1 cellular context compared by ENCODE assay signal in genomic region chr6:150143521-150144293, GRCh38.
TF ChIP-seq lines count a peak whose summit lies in the region.

No MANE protein-coding gene starts in this region.

TF ChIP-seq in K562, 482 proteins besides CTCF, POLR2A, EP300 and RAD21 (continued from another document and continues in another):
- peak; percentile 61; the same call in 1 of the 2 replicates for TF ChIP-seq TFAP4 (CRISPR knock-in tag; IDR thresholded peaks at IDR 0.05; ENCODE audit: borderline replicate concordance)
- TF ChIP-seq ILK (tag; IDR thresholded peaks at IDR 0.05; ENCODE audit: borderline replicate concordance, low read depth) = no peak
- no peak for TF ChIP-seq RB1 (IDR thresholded peaks at IDR 0.05; ENCODE audit: low read depth)
- TF ChIP-seq ZNF785 (CRISPR knock-in tag; IDR thresholded peaks at IDR 0.05) = no peak
- TF ChIP-seq XRCC4 (IDR thresholded peaks at IDR 0.05; ENCODE audit: extremely low read depth, insufficient read depth, insufficient read length) = no peak
- TF ChIP-seq SMARCA5 (IDR thresholded peaks at IDR 0.05) = no peak
- no peak for TF ChIP-seq GABPB1 (CRISPR knock-in tag; IDR thresholded peaks at IDR 0.05)
- TF ChIP-seq CXXC5 (CRISPR knock-in tag; IDR thresholded peaks at IDR 0.05) = no peak
- TF ChIP-seq ZBTB9 (CRISPR knock-in tag; IDR thresholded peaks at IDR 0.05) = no peak
- TF ChIP-seq SRF (CRISPR knock-in tag; IDR thresholded peaks at IDR 0.05) = no peak
- no peak for TF ChIP-seq SPI1 (IDR thresholded peaks at IDR 0.05; ENCODE audit: borderline replicate concordance, low read depth, low read length)
- no peak for TF ChIP-seq SREBF1 (IDR thresholded peaks at IDR 0.05; ENCODE audit: borderline replicate concordance, low read depth, low read length)
- no peak for TF ChIP-seq SMAD1 (IDR thresholded peaks at IDR 0.05; ENCODE audit: low read depth, low read length, partially characterized antibody)
- TF ChIP-seq TFAM (CRISPR knock-in tag; conservative IDR thresholded peaks at IDR 0.05) = no peak
- TF ChIP-seq PREB (CRISPR knock-in tag; IDR thresholded peaks at IDR 0.05) = no peak
- TF ChIP-seq RERE (CRISPR knock-in tag; IDR thresholded peaks at IDR 0.05; ENCODE audit: borderline replicate concordance) = no peak
- TF ChIP-seq ZNF79 (CRISPR knock-in tag; IDR thresholded peaks at IDR 0.05; ENCODE audit: low read depth) = no peak
- no peak for TF ChIP-seq PRDM10 (IDR thresholded peaks at IDR 0.05; ENCODE audit: partially characterized antibody)
- TF ChIP-seq HCFC1 (IDR thresholded peaks at IDR 0.05; ENCODE audit: low read depth, low read length) = no peak
- TF ChIP-seq SNIP1 (IDR thresholded peaks at IDR 0.05; ENCODE audit: low read depth) = no peak
- no peak for TF ChIP-seq NFYB (IDR thresholded peaks at IDR 0.05; ENCODE audit: extremely low read depth, insufficient read length)
- TF ChIP-seq FOXJ3 (CRISPR knock-in tag; IDR thresholded peaks at IDR 0.05) = no peak
- TF ChIP-seq NKRF (IDR thresholded peaks at IDR 0.05; ENCODE audit: borderline replicate concordance) = no peak
- no peak for TF ChIP-seq ZNF778 (CRISPR knock-in tag; IDR thresholded peaks at IDR 0.05)
- no peak for TF ChIP-seq SP1 (CRISPR knock-in tag; IDR thresholded peaks at IDR 0.05)
- TF ChIP-seq ILF3 (IDR thresholded peaks at IDR 0.05; ENCODE audit: borderline replicate concordance) = no peak
- TF ChIP-seq YY1 (IDR thresholded peaks at IDR 0.05; ENCODE audit: borderline replicate concordance in 1 of 3, control insufficient read depth in 1 of 3, extremely low read depth in 1 of 3, insufficient read depth in 3 of 3, insufficient read length in 1 of 3, insufficient replicate concordance in 2 of 3, low read depth in 1 of 3, low read length in 2 of 3) = no peak
- TF ChIP-seq CEBPZ (IDR thresholded peaks at IDR 0.05; ENCODE audit: borderline replicate concordance, low read depth, low read length) = no peak
- TF ChIP-seq SFPQ (IDR thresholded peaks at IDR 0.05; ENCODE audit: low read depth, low read length) = no peak
- no peak for TF ChIP-seq SETDB1 (IDR thresholded peaks at IDR 0.05; ENCODE audit: low read length)
- TF ChIP-seq TAF7 (tag; IDR thresholded peaks at IDR 0.05) = no peak
- TF ChIP-seq XRCC5 (IDR thresholded peaks at IDR 0.05; ENCODE audit: low read depth, low read length) = no peak
- TF ChIP-seq MECOM (CRISPR knock-in tag; IDR thresholded peaks at IDR 0.05) = no peak
- no peak for TF ChIP-seq RBM17 (IDR thresholded peaks at IDR 0.05; ENCODE audit: borderline replicate concordance, low read depth, low read length)
- TF ChIP-seq ZNF583 (CRISPR knock-in tag; IDR thresholded peaks at IDR 0.05) = no peak
- TF ChIP-seq CEBPB (tag; IDR thresholded peaks at IDR 0.05) = no peak
- TF ChIP-seq ZNF165 (CRISPR knock-in tag; IDR thresholded peaks at IDR 0.05; ENCODE audit: borderline replicate concordance) = no peak
- TF ChIP-seq GATA2 (CRISPR knock-in tag; IDR thresholded peaks at IDR 0.05) = no peak
- TF ChIP-seq HDAC3 (IDR thresholded peaks at IDR 0.05; ENCODE audit: borderline replicate concordance, partially characterized antibody) = no peak
- no peak for TF ChIP-seq ZNF780A (CRISPR knock-in tag; IDR thresholded peaks at IDR 0.05)
- TF ChIP-seq LARP7 (IDR thresholded peaks at IDR 0.05) = no peak
- TF ChIP-seq SREBF2 (CRISPR knock-in tag; IDR thresholded peaks at IDR 0.05) = no peak
- no peak for TF ChIP-seq ATF1 (CRISPR knock-in tag; IDR thresholded peaks at IDR 0.05)
- no peak for TF ChIP-seq ATF1 (tag; IDR thresholded peaks at IDR 0.05)
- no peak for TF ChIP-seq ZNF212 (CRISPR knock-in tag; IDR thresholded peaks at IDR 0.05)
- TF ChIP-seq ZNF217 (CRISPR knock-in tag; IDR thresholded peaks at IDR 0.05) = no peak
- no peak for TF ChIP-seq ZNF445 (CRISPR knock-in tag; IDR thresholded peaks at IDR 0.05; ENCODE audit: low read depth)
